Comparison of ENCODE assay signal across 31 cellular contexts in the genomic region with DNA sequence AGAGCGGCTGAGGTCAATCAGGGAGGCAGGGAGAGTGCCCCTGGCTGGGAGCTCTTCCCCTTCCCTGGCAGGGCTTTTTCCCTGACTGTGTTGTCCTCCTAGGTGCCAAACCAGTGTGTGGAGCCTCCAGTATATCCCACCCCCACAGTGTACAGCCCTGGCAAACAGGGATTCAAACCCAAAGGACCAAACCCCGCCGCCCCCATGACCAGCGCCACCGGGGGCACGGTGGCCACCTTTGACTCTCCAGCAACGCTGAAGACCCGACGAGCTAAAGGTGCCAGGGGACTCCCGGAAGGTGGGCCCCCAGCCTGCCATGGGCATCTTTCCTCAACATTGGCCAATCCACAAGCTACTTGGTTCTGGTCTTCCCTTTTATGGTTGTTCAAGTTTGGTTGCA.
"Had no signal": no experiment of that assay in that cellular context is flagged by ENCODE, and none has a peak within 500 bp of the region (broad histone marks: within the 10 kb centered on the region; RNA-seq: fewer than 3 reads in every experiment).

No MANE protein-coding gene starts in this region.

- H3K4me1 Mint-ChIP-seq: brain; central memory CD8-positive, alpha-beta T cell had no signal

- H3K9me3 Mint-ChIP-seq: activated naive CD4-positive, alpha-beta T cell treated with anti-CD3 and anti-CD28 coated beads, Interleukin-2, amount 50 U/mL, for 24 hours had no signal

- H3K4me3 ChIP-seq: ascending aorta, cardiac muscle cell, colonic mucosa had no signal

- H3K36me3 ChIP-seq: cardiac muscle cell, colonic mucosa had no signal

- H3K4me3 Mint-ChIP-seq: activated B cell treated with CpG ODN at 0.5 μM for 24 hours; activated CD4-positive, alpha-beta memory T cell treated with anti-CD3 and anti-CD28 coated beads for 36 hours; activated CD4-positive, alpha-beta T cell treated with anti-CD3 and anti-CD28 coated beads, Interleukin-2, amount 10 ng/mL, durations not matched to agents 24 days and 14 days; activated CD8-positive, alpha-beta T cell treated with anti-CD3 and anti-CD28 coated beads for 36 hours; activated naive CD4-positive, alpha-beta T cell treated with anti-CD3 and anti-CD28 coated beads, Interleukin-2, amount 10 ng/mL, durations not matched to agents 7 days and 5 days; activated naive CD4-positive, alpha-beta T cell treated with anti-CD3 and anti-CD28 coated beads, Interleukin-2, amount 50 U/mL, for 24 hours; activated naive CD8-positive, alpha-beta T cell; activated T-cell treated with anti-CD3 and anti-CD28 coated beads, Interleukin-2, amount 50 U/mL, for 4 hours; brain; central memory CD8-positive, alpha-beta T cell; T-helper 2 cell treated with Interferon-gamma antibody and Interleukin-4, amounts not matched to agents 5 μg/mL and 100 μg/mL, for 36 hours had no signal

- ATAC-seq: activated CD8-positive, alpha-beta T cell treated with anti-CD3 and anti-CD28 coated beads for 36 hours; activated T-cell treated with anti-CD3 and anti-CD28 coated beads, Interleukin-2, amount 50 U/mL, for 4 hours had no signal

- H3K27me3 Mint-ChIP-seq: activated B cell treated with CpG ODN at 0.5 μM for 24 hours; activated CD4-positive, alpha-beta memory T cell treated with anti-CD3 and anti-CD28 coated beads for 36 hours; activated CD4-positive, alpha-beta T cell treated with anti-CD3 and anti-CD28 coated beads, Interleukin-2, amount 10 ng/mL, durations not matched to agents 24 days and 14 days; activated CD8-positive, alpha-beta T cell treated with anti-CD3 and anti-CD28 coated beads for 36 hours; activated naive CD4-positive, alpha-beta T cell treated with anti-CD3 and anti-CD28 coated beads, Interleukin-2, amount 10 ng/mL, durations not matched to agents 7 days and 5 days; activated naive CD4-positive, alpha-beta T cell treated with anti-CD3 and anti-CD28 coated beads, Interleukin-2, amount 50 U/mL, for 24 hours; activated naive CD8-positive, alpha-beta T cell; brain; central memory CD8-positive, alpha-beta T cell had no signal

- H3K4me1 ChIP-seq: ascending aorta, colonic mucosa had no signal

- H3K27ac Mint-ChIP-seq: activated CD4-positive, alpha-beta memory T cell treated with anti-CD3 and anti-CD28 coated beads for 36 hours; activated CD4-positive, alpha-beta T cell treated with anti-CD3 and anti-CD28 coated beads, Interleukin-2, amount 10 ng/mL, durations not matched to agents 24 days and 14 days; activated naive CD4-positive, alpha-beta T cell treated with anti-CD3 and anti-CD28 coated beads, Interleukin-2, amount 10 ng/mL, durations not matched to agents 7 days and 5 days; activated naive CD4-positive, alpha-beta T cell treated with anti-CD3 and anti-CD28 coated beads, Interleukin-2, amount 50 U/mL, for 24 hours; activated T-helper 2 cell treated with anti-CD3 and anti-CD28 coated beads, Interferon-gamma antibody, Interleukin-2, Interleukin-4, amounts not matched to agents 10 μg/mL and 5 μg/mL and 100 μg/mL, durations not matched to agents 14 hours and 24 hours and 36 hours; brain; T-helper 2 cell treated with Interferon-gamma antibody and Interleukin-4, amounts not matched to agents 5 μg/mL and 100 μg/mL, for 36 hours had no signal

- DNase-seq: activated B cell treated with CpG ODN at 0.5 μM for 24 hours; activated CD4-positive, alpha-beta memory T cell treated with anti-CD3 and anti-CD28 coated beads for 36 hours; activated CD4-positive, alpha-beta T cell treated with anti-CD3 and anti-CD28 coated beads for 4 hours; activated CD4-positive, alpha-beta T cell treated with anti-CD3 and anti-CD28 coated beads, Interleukin-2, amount 10 ng/mL, durations not matched to agents 24 days and 14 days; activated CD4-positive, alpha-beta T cell treated with anti-CD3 and anti-CD28 coated beads, Interleukin-2, amount 50 U/mL, for 1 hour; activated CD4-positive, alpha-beta T cell treated with anti-CD3 and anti-CD28 coated beads, Interleukin-2, amount 50 U/mL, for 4 hours; activated CD4-positive, CD25-positive, alpha-beta regulatory T cell treated with anti-CD3 and anti-CD28 coated beads, Interleukin-2, amount 50 U/mL, for 72 hours; activated CD8-positive, alpha-beta memory T cell treated with anti-CD3 and anti-CD28 coated beads, Interleukin-2, amount 50 U/mL, for 4 hours; activated CD8-positive, alpha-beta T cell treated with anti-CD3 and anti-CD28 coated beads for 36 hours; activated effector memory CD4-positive, alpha-beta T cell treated with Interleukin-2 at 50 U/mL for 16 hours; activated gamma-delta T cell; activated naive CD4-positive, alpha-beta T cell treated with anti-CD3 and anti-CD28 coated beads, Interleukin-2, amount 10 ng/mL, durations not matched to agents 7 days and 5 days; activated naive CD4-positive, alpha-beta T cell treated with Interleukin-2 at 50 U/mL for 16 hours; activated T-cell treated with anti-CD3 and anti-CD28 coated beads for 4 hours; activated T-cell treated with anti-CD3 and anti-CD28 coated beads, Interleukin-2, amount 50 U/mL, for 1 hour; activated T-cell treated with anti-CD3 and anti-CD28 coated beads, Interleukin-2, amount 50 U/mL, for 4 hours; amygdala; anterior cingulate cortex; caudate nucleus; cerebellar nuclear complex; colonic mucosa; T-helper 2 cell; T-helper 9 cell had no signal

- H3K27me3 ChIP-seq: ascending aorta, cardiac muscle cell, colonic mucosa had no signal

- H3K9me3 ChIP-seq: ascending aorta, colonic mucosa had no signal
